10 cellular contexts compared by ENCODE assay signal in genomic region chr3:129611812-129612349, GRCh38. TPM values are rescaled to one million over a fixed set of nuclear protein-coding genes. Genes with fewer than 3 reads are reported as not detected.
DNase-seq lines count a peak whose midpoint lies in the region; ATAC-seq and TF ChIP-seq lines count a peak whose summit lies in the region.
"Had no signal": no experiment of that assay in that cellular context is flagged by ENCODE, and none has a peak within 500 bp of the region (broad histone marks: within the 10 kb centered on the region; RNA-seq: fewer than 3 reads in every experiment).

No MANE protein-coding gene starts in this region.

- H3K9me3 ChIP-seq in GM23248 (ENCODE audit: low read depth) (no peaks in the 10 kb centered on the region), mammary epithelial cell (replicated peaks; ENCODE audit: insufficient read depth, low read length) (no peaks in the 10 kb centered on the region)

- no peak overlapping the region for H3K4me3 Mint-ChIP-seq in naive thymus-derived CD8-positive, alpha-beta T cell

- POLR2A ChIA-PET in naive thymus-derived CD8-positive, alpha-beta T cell (lab: Charles Lee): no interaction called here

- no peaks in the 10 kb centered on the region for H3K36me3 Mint-ChIP-seq in naive thymus-derived CD8-positive, alpha-beta T cell

- dilution Hi-C loops in mammary epithelial cell (cut with HindIII; ENCODE audit: low sequenced_read_pairs): loop anchor here (5.0 kb wide), 1 partner anchor 40 kb away; no protein-coding TSS in a partner anchor

- DNase-seq in GM23248: peak; percentile 84
- no peak for DNase-seq in mammary epithelial cell
- DNase-seq in substantia nigra (lab: John Stamatoyannopoulos, UW): peak in 21 of 49 donors; percentile 11 to 76 (median 44)
- DNase-seq in activated naive CD4-positive, alpha-beta T cell (lab: John Stamatoyannopoulos, UW): no peak
- DNase-seq in naive thymus-derived CD8-positive, alpha-beta T cell: no peak
- DNase-seq in GM19238 (ENCODE audit: insufficient read length, low spot score): no peak
- DNase-seq: GF-D8; stimulated activated CD4-positive, alpha-beta T cell treated with anti-CD3 and anti-CD28 coated beads, Interleukin-1b, Interleukin-23, amount 100 ng/mL, for 48 hours had no signal

- peaks cover 18% of the 10 kb centered on the region; the same call in 1 of the 2 replicates for H3F3A ChIP-seq in GM23248 (ENCODE audit: insufficient read depth)

- ATAC-seq in GM21529 (IDR thresholded peaks at IDR 0.05; ENCODE audit: unreplicated experiment): no peak
- no peak for ATAC-seq in naive thymus-derived CD8-positive, alpha-beta T cell

- no peak overlapping the region for H3K27ac Mint-ChIP-seq in naive thymus-derived CD8-positive, alpha-beta T cell

- H3K27ac ChIP-seq in GM23248 (peak overlapping the region; percentile 68), mammary epithelial cell (ENCODE audit: insufficient read depth, low read depth, low read length) (no peak overlapping the region), layer of hippocampus (ENCODE audit: low read depth, low read length) (peak overlapping the region; percentile 38), substantia nigra (ENCODE audit: low read depth, low read length, poor library complexity, severe bottlenecking) (peak overlapping the region; percentile 59)

- TF ChIP-seq CTCF in mammary epithelial cell (conservative IDR thresholded peaks at IDR 0.05 in 1 of 2, IDR thresholded peaks at IDR 0.05 in 1 of 2; ENCODE audit: extremely low read depth in 1 of 2, insufficient read depth in 1 of 2, low read depth in 1 of 2, low read length in 2 of 2): no peak

- H3K27me3 Mint-ChIP-seq in naive thymus-derived CD8-positive, alpha-beta T cell: peaks cover 0 to 6% (median 2%) of the 10 kb centered on the region in 5 donors

- no peaks in the 10 kb centered on the region for H3K9me2 ChIP-seq in GM23248 (ENCODE audit: insufficient read depth)

- H2AFZ ChIP-seq in GM23248 (peak overlapping the region; percentile 70), mammary epithelial cell (ENCODE audit: low read depth, low read length) (peak overlapping the region; percentile 57)

- H4K20me1 ChIP-seq in GM23248 (ENCODE audit: insufficient read depth) (no peaks in the 10 kb centered on the region), mammary epithelial cell (ENCODE audit: insufficient read depth, low read length) (no peaks in the 10 kb centered on the region)

- H3K27me3 ChIP-seq in GM23248 (replicated peaks; ENCODE audit: insufficient read depth) (no peaks in the 10 kb centered on the region), mammary epithelial cell (ENCODE audit: insufficient read depth, low read length) (no peaks in the 10 kb centered on the region), layer of hippocampus (ENCODE audit: control insufficient read depth, insufficient read depth, low read length) (no peaks in the 10 kb centered on the region)

- no peaks in the 10 kb centered on the region for H3K9me3 Mint-ChIP-seq in naive thymus-derived CD8-positive, alpha-beta T cell

- H3K4me1 ChIP-seq in GM23248 (ENCODE audit: insufficient read depth) (peaks cover 36% of the 10 kb centered on the region), mammary epithelial cell (ENCODE audit: insufficient read depth, low read length) (peaks cover 4% of the 10 kb centered on the region)

- peaks cover 4 to 16% (median 10%) of the 10 kb centered on the region in 4 donors for H3K4me1 Mint-ChIP-seq in naive thymus-derived CD8-positive, alpha-beta T cell

- CTCF ChIA-PET in mammary epithelial cell (lab: Charles Lee; ENCODE audit: low non-redundant PET): no interaction called here

- in situ Hi-C loops in GM23248 (cut with MboI): no loop called here
- in situ Hi-C loops in mammary epithelial cell (cut with MboI; ENCODE audit: low sequenced_read_pairs in 2 of 2): no loop called here

- no TSS peak for BruUV-seq in mammary epithelial cell (replicated peaks; lab: Mats Ljungman, UMichigan)

- peak overlapping the region; percentile 27; the same call in 1 of the 2 replicates for H3K9ac ChIP-seq in GM23248
- no peak overlapping the region for H3K9ac ChIP-seq in mammary epithelial cell (ENCODE audit: insufficient read depth, low read length)

- no peak overlapping the region for H3K4me3 ChIP-seq in GM23248
- H3K4me3 ChIP-seq in mammary epithelial cell (replicated peaks in 1 of 3; ENCODE audit: insufficient read depth in 1 of 3, low read depth in 2 of 3, low read length in 3 of 3): no peak overlapping the region

- intact Hi-C loops in mammary epithelial cell (cut with micrococcal nuclease): loop anchor here (1.0 kb wide), 1 partner anchor 122 kb away; no protein-coding TSS in a partner anchor

- H3K79me2 ChIP-seq in GM23248 (ENCODE audit: insufficient read depth): no peaks in the 10 kb centered on the region
- no peaks in the 10 kb centered on the region for H3K79me2 ChIP-seq in mammary epithelial cell (ENCODE audit: insufficient read depth, low read length)

- H3K4me2 ChIP-seq in GM23248 (ENCODE audit: unreplicated experiment): peak overlapping the region; percentile 25
- H3K4me2 ChIP-seq in mammary epithelial cell (ENCODE audit: insufficient read depth, low read depth, low read length): no peak overlapping the region

- H3K36me3 ChIP-seq in GM23248 (ENCODE audit: low read depth) (no peaks in the 10 kb centered on the region), mammary epithelial cell (ENCODE audit: insufficient read depth, low read length) (no peaks in the 10 kb centered on the region)

- 12 to 13% methylated on average over 22 of the region's 22 CpGs for WGBS in GM23248 (ENCODE audit: low coverage in 1 of 2, low lambda C conversion rate in 2 of 2, missing lambda C conversion rate in 2 of 2), 2 experiments
- 16% methylated on average over 18 of the region's 22 CpGs for WGBS in mammary epithelial cell (ENCODE audit: low coverage, missing lambda C conversion rate)

RNA-seq across cellular contexts. Expression of gene PLXND1, which starts 5.4 kb away (rescaled TPM):
- total RNA-seq in GM23248 (2014; rRNA removed; shearing (Covaris generic)): 67.2 and 83.0 TPM in 2 replicates
- polyA plus RNA-seq in GM23248 (2016; fragmentation: Nextera tagmentation; extraction: Ambion mirVana): 35.7 and 37.4 TPM in 2 replicates
- total RNA-seq in mammary epithelial cell: 1 to 10 TPM; 2.3 to 2.7 TPM
- polyA plus RNA-seq in mammary epithelial cell: 0.63 TPM
- polyA minus RNA-seq in mammary epithelial cell: 0.83 TPM
- total RNA-seq in naive thymus-derived CD8-positive, alpha-beta T cell: 10 to 100 TPM in 1 of 2 experiments, 1 to 10 TPM in 1; 7.4 to 11.3 TPM
- 1 to 10 TPM in 1 of 3 donors, under 1 TPM in 2; 0.25 to 1.2 (median 0.30) TPM for polyA plus RNA-seq in naive thymus-derived CD8-positive, alpha-beta T cell
